In genomic region chr7:135170998-135171481, GRCh38 we compare ENCODE assay signal across 8 cellular contexts. TPM values are rescaled to one million over a fixed set of nuclear protein-coding genes. Genes with fewer than 3 reads are reported as not detected.
A peak's percentile ranks its signal among the peaks of the same experiment; 100 is the strongest.
DNase-seq lines count a peak whose midpoint lies in the region; ATAC-seq, FAIRE-seq and TF ChIP-seq lines count a peak whose summit lies in the region.
"Not testable (repeated sequence)": the region's sequence is repeated elsewhere in the genome, so short reads cannot be mapped to it uniquely, and the experiment has no call there.

No MANE protein-coding gene starts in this region.

- H3K4me3 Mint-ChIP-seq in activated CD4-positive, alpha-beta memory T cell treated with anti-CD3 and anti-CD28 coated beads, Interleukin-2, amount 10 ng/mL, durations not matched to agents 7 days and 5 days = peak overlapping the region; percentile 87

- peaks cover 29% of the 10 kb centered on the region for H3K36me3 ChIP-seq in HUES48 (ENCODE audit: control insufficient read depth, insufficient read depth, low read length)
- peaks cover 7 to 28% of the 10 kb centered on the region in 2 donors for H3K36me3 ChIP-seq in duodenal mucosa (ENCODE audit: control insufficient read depth in 1 of 2, insufficient read depth in 2 of 2, low read length in 2 of 2)
- H3K36me3 ChIP-seq in HepG2 (replicated peaks in 1 of 2; ENCODE audit: control insufficient read depth in 1 of 2, insufficient read depth in 2 of 2, low read length in 2 of 2) = peaks cover 4 to 35% of the 10 kb centered on the region in 2 experiments; a peak in 4 of 5 replicates

- FAIRE-seq in HepG2 (lab: Jason Lieb, UNC) = not testable (repeated sequence)

- not testable (repeated sequence) for TF ChIP-seq POLR2A in HepG2 (IDR thresholded peaks at IDR 0.05; ENCODE audit: insufficient read depth in 1 of 2, low read depth in 2 of 2, low read length in 2 of 2)

- peaks cover 62% of the 10 kb centered on the region for H3K79me2 ChIP-seq in HepG2 (ENCODE audit: insufficient read depth, low read length)

- 1% methylated on average over 12 of the region's 12 CpGs for WGBS in HepG2 (ENCODE audit: low lambda C conversion rate)

- POLR2A ChIA-PET in AG04449 (lab: Yijun Ruan, JAX) (interaction anchor here (0.7 to 1.2 kb wide), 4 partner anchors 10 to 481 kb away, joined by 3 read pairs; partner anchors contain the start of gene AGBL3), HepG2 (lab: Yijun Ruan, JAX) (interaction anchor here (0.7 to 4.4 kb wide), 19 partner anchors 9 to 525 kb away, joined by 3 to 30 read pairs (median 5); partner anchors contain the start of genes AGBL3, BPGM, TMEM140 and WDR91)
- POLR2A ChIA-PET in activated CD4-positive, alpha-beta memory T cell treated with anti-CD3 and anti-CD28 coated beads, Interleukin-2, amount 10 ng/mL, durations not matched to agents 7 days and 5 days (lab: Charles Lee) = interaction anchor here (0.8 to 9.1 kb wide), 12 partner anchors 12 to 540 kb away, joined by 3 to 181 read pairs (median 5); partner anchors contain the start of genes AGBL3, BPGM, NUP205 and TMEM140

- H2AFZ ChIP-seq in HepG2 (ENCODE audit: low read length) = not testable (repeated sequence)

- not testable (repeated sequence) for H3K27me3 ChIP-seq in HUES48 (ENCODE audit: control insufficient read depth, insufficient read depth, low read length); duodenal mucosa (ENCODE audit: control insufficient read depth in 1 of 2, insufficient read depth in 2 of 2, low read length in 2 of 2); HepG2 (ENCODE audit: control insufficient read depth in 1 of 2, insufficient read depth in 2 of 2, low read length in 2 of 2)

- not testable (repeated sequence) for TF ChIP-seq CTCF in AG04449 (IDR thresholded peaks at IDR 0.05; ENCODE audit: insufficient read depth, low read length, missing control alignments); HepG2 (CRISPR knock-in tag; IDR thresholded peaks at IDR 0.05)

- peak overlapping the region; percentile 99 for H3K27ac ChIP-seq in HUES48 (ENCODE audit: low read depth, low read length)
- H3K27ac ChIP-seq in duodenal mucosa (ENCODE audit: low read depth, low read length) = peak overlapping the region; percentile 91
- H3K27ac ChIP-seq in HepG2 (ENCODE audit: extremely low read length, insufficient read depth, low read length) = peak overlapping the region; percentile 87

- DNase-seq in AG04449 (ENCODE audit: low read depth, low spot score); HepG2 (ENCODE audit: low spot score); skeletal muscle cell (ENCODE audit: low read depth): not testable (repeated sequence)
- peak; percentile 15 for DNase-seq in activated CD4-positive, alpha-beta memory T cell treated with anti-CD3 and anti-CD28 coated beads, Interleukin-2, amount 10 ng/mL, durations not matched to agents 7 days and 5 days

- not testable (repeated sequence) for H3K27me3 Mint-ChIP-seq in activated CD4-positive, alpha-beta memory T cell treated with anti-CD3 and anti-CD28 coated beads, Interleukin-2, amount 10 ng/mL, durations not matched to agents 7 days and 5 days

- H3K9me3 ChIP-seq in HUES48 (ENCODE audit: control insufficient read depth, insufficient read depth, low read length); duodenal mucosa (ENCODE audit: control insufficient read depth in 1 of 2, low read length in 2 of 2); HepG2 (ENCODE audit: low read length): not testable (repeated sequence)

- in situ Hi-C loops in HepG2 (cut with HindIII; ENCODE audit: extremely low pct_ligation_motif_present, low pct_unique_long_range_greater_than_20kb) = not testable (repeated sequence)

- peak overlapping the region; percentile 73 for H3K4me3 ChIP-seq in AG04449 (ENCODE audit: low read depth, low read length)
- peak overlapping the region; percentile 89 for H3K4me3 ChIP-seq in HUES48 (ENCODE audit: low read depth, low read length)
- peak overlapping the region; percentile 78 to 80 for H3K4me3 ChIP-seq in duodenal mucosa (ENCODE audit: low read depth in 1 of 2, low read length in 2 of 2)
- H3K4me3 ChIP-seq in HepG2 (replicated peaks in 1 of 3; ENCODE audit: insufficient read depth in 1 of 3, low read depth in 2 of 3, low read length in 3 of 3) = peak overlapping the region; percentile 70 to 97 (median 95)
- peak overlapping the region; percentile 86 for H3K4me3 ChIP-seq in skeletal muscle cell (ENCODE audit: low read depth, low read length)

- peak overlapping the region; percentile 93; the same call in 1 of the 2 replicates for H3K9ac ChIP-seq in HUES48 (ENCODE audit: low read depth, low read length)
- peak overlapping the region; percentile 57 to 84 for H3K9ac ChIP-seq in duodenal mucosa (ENCODE audit: low read depth in 1 of 2, low read length in 2 of 2)
- H3K9ac ChIP-seq in HepG2 (ENCODE audit: insufficient read depth, low read depth, low read length) = peak overlapping the region; percentile 92

- ATAC-seq in GM19023 (IDR thresholded peaks at IDR 0.05; ENCODE audit: unreplicated experiment) (peak; percentile 24), HG02642 (IDR thresholded peaks at IDR 0.05; ENCODE audit: poor library complexity, unreplicated experiment) (peak; percentile 27), HepG2 (peak; percentile 11)

- not testable (repeated sequence) for TF ChIP-seq EP300 in HepG2 (IDR thresholded peaks at IDR 0.05; ENCODE audit: low read depth in 2 of 2, low read length in 2 of 2); HepG2 (CRISPR knock-in tag; IDR thresholded peaks at IDR 0.05; ENCODE audit: borderline replicate concordance)

- H3K27ac Mint-ChIP-seq in activated CD4-positive, alpha-beta memory T cell treated with anti-CD3 and anti-CD28 coated beads, Interleukin-2, amount 10 ng/mL, durations not matched to agents 7 days and 5 days = peak overlapping the region; percentile 81

- not testable (repeated sequence) for BruUV-seq in HepG2 (replicated peaks; lab: Mats Ljungman, UMichigan)

- H3K36me3 Mint-ChIP-seq in activated CD4-positive, alpha-beta memory T cell treated with anti-CD3 and anti-CD28 coated beads, Interleukin-2, amount 10 ng/mL, durations not matched to agents 7 days and 5 days (ENCODE audit: low read depth) = peaks cover 37% of the 10 kb centered on the region

- not testable (repeated sequence) for H3K9me3 Mint-ChIP-seq in activated CD4-positive, alpha-beta memory T cell treated with anti-CD3 and anti-CD28 coated beads, Interleukin-2, amount 10 ng/mL, durations not matched to agents 7 days and 5 days

- peak overlapping the region; percentile 87 for H3K4me2 ChIP-seq in HepG2 (ENCODE audit: low read depth, low read length)

- intact Hi-C loops in HepG2 (cut with micrococcal nuclease; ENCODE audit: unreplicated experiment) = loop anchor here (2.0 to 5.0 kb wide), 3 partner anchors 16 to 279 kb away; partner anchors contain the start of gene AGBL3

- TF ChIP-seq RAD21 in HepG2 (CRISPR knock-in tag; IDR thresholded peaks at IDR 0.05) = not testable (repeated sequence)

- CTCF ChIA-PET in AG04449 (lab: Yijun Ruan, JAX) = interaction anchor here (1.1 to 3.3 kb wide), 15 partner anchors 9 to 542 kb away, joined by 3 to 29 read pairs (median 5); partner anchors contain the start of genes AGBL3 and WDR91
- CTCF ChIA-PET in activated CD4-positive, alpha-beta memory T cell treated with anti-CD3 and anti-CD28 coated beads, Interleukin-2, amount 10 ng/mL, durations not matched to agents 7 days and 5 days (lab: Charles Lee) = interaction anchor here (0.7 to 5.0 kb wide), 17 partner anchors 8 to 1056 kb away, joined by 3 to 88 read pairs (median 4); partner anchors contain the start of genes AGBL3, BPGM, TMEM140 and WDR91
- CTCF ChIA-PET in HepG2 (lab: Yijun Ruan, JAX; ENCODE audit: low intra/inter-chr PET ratio, low total read pairs) = interaction anchor here (1.3 to 2.4 kb wide), 2 partner anchors 184 to 538 kb away, joined by 3 to 11 read pairs; partner anchors contain the start of gene AGBL3

- H4K20me1 ChIP-seq in HepG2 (ENCODE audit: insufficient read depth, low read length) = not testable (repeated sequence)

- H3K4me1 ChIP-seq in HUES48 (ENCODE audit: control insufficient read depth, insufficient read depth, low read length) (peaks cover 15% of the 10 kb centered on the region), duodenal mucosa (ENCODE audit: control insufficient read depth in 1 of 2, insufficient read depth in 2 of 2, low read length in 2 of 2) (peaks cover 12 to 43% of the 10 kb centered on the region in 2 donors), HepG2 (ENCODE audit: insufficient read depth, low read length) (peaks cover 53% of the 10 kb centered on the region)

- H3K4me1 Mint-ChIP-seq in activated CD4-positive, alpha-beta memory T cell treated with anti-CD3 and anti-CD28 coated beads, Interleukin-2, amount 10 ng/mL, durations not matched to agents 7 days and 5 days = peaks cover 47% of the 10 kb centered on the region

RNA-seq across cellular contexts. Expression of gene CYREN, which starts 0.5 kb away (rescaled TPM):
- 10 to 100 TPM; 32.0 to 32.1 TPM for total RNA-seq in activated CD4-positive, alpha-beta memory T cell treated with anti-CD3 and anti-CD28 coated beads, Interleukin-2, amount 10 ng/mL, durations not matched to agents 7 days and 5 days
- 60.7 and 68.6 TPM in 2 replicates for total RNA-seq in HepG2 (2016; rRNA removed; fragmentation: Illumina TruSeq; extraction: Trizol)
- total RNA-seq in HepG2 (2016; cell fraction: cytosol; rRNA removed; fragmentation: Illumina TruSeq; extraction: Trizol; ENCODE audit: low read depth) = 24.2 and 27.7 TPM in 2 replicates
- total RNA-seq in HepG2 (2016; cell fraction: insoluble cytoplasmic fraction; rRNA removed; fragmentation: Illumina TruSeq; extraction: Trizol) = 58.8 and 66.8 TPM in 2 replicates
- total RNA-seq in HepG2 (2016; cell fraction: membrane; rRNA removed; fragmentation: Illumina TruSeq; extraction: Trizol) = 48.2 and 58.3 TPM in 2 replicates
- 42.2 and 46.2 TPM in 2 replicates for total RNA-seq in HepG2 (2016; cell fraction: nucleus; rRNA removed; fragmentation: Illumina TruSeq; extraction: Trizol)
- polyA plus RNA-seq in HepG2 (2011; rRNA removed) = 19.3 and 20.7 TPM in 2 replicates
- polyA plus RNA-seq in HepG2 (2011; cell fraction: cytosol; rRNA removed) = 19.8 and 20.9 TPM in 2 replicates
- polyA plus RNA-seq in HepG2 (2011; cell fraction: nucleus; rRNA removed) = 15.6 and 18.8 TPM in 2 replicates
- 44.5 and 69.6 TPM in 2 replicates for polyA plus RNA-seq in HepG2 (2012)
- 13.5 and 22.0 TPM in 2 replicates for polyA plus RNA-seq in HepG2 (2016; cell fraction: cytosol; fragmentation: Illumina TruSeq; extraction: Trizol; ENCODE audit: low read depth)
- polyA plus RNA-seq in HepG2 (2016; cell fraction: insoluble cytoplasmic fraction; fragmentation: Illumina TruSeq; extraction: Trizol; ENCODE audit: low read depth) = 62.6 and 67.4 TPM in 2 replicates
- 31.2 and 44.6 TPM in 2 replicates for polyA plus RNA-seq in HepG2 (2016; cell fraction: membrane; fragmentation: Illumina TruSeq; extraction: Trizol; ENCODE audit: low read depth)
- 46.9 and 49.8 TPM in 2 replicates for polyA plus RNA-seq in HepG2 (2016; cell fraction: nucleus; fragmentation: Illumina TruSeq; extraction: Trizol; ENCODE audit: insufficient read depth, low read depth)
- 24.4 and 62.5 TPM in 2 replicates for polyA minus RNA-seq in HepG2 (2011; rRNA and poly(A)+ RNA removed; ENCODE audit: low replicate concordance)
- 8.6 and 12.1 TPM in 2 replicates for polyA minus RNA-seq in HepG2 (2011; cell fraction: cytosol; rRNA and poly(A)+ RNA removed)
- 20.6 and 24.7 TPM in 2 replicates for polyA minus RNA-seq in HepG2 (2011; cell fraction: nucleus; rRNA and poly(A)+ RNA removed)

RNA-seq across cellular contexts. Expression of gene TMEM140, which starts 23.2 kb away (rescaled TPM):
- total RNA-seq in activated CD4-positive, alpha-beta memory T cell treated with anti-CD3 and anti-CD28 coated beads, Interleukin-2, amount 10 ng/mL, durations not matched to agents 7 days and 5 days = 10 to 100 TPM; 36.5 to 37.1 TPM
- 5.6 and 9.2 TPM in 2 replicates for total RNA-seq in HepG2 (2016; rRNA removed; fragmentation: Illumina TruSeq; extraction: Trizol)
- total RNA-seq in HepG2 (2016; cell fraction: cytosol; rRNA removed; fragmentation: Illumina TruSeq; extraction: Trizol; ENCODE audit: low read depth) = 1.1 and 1.5 TPM in 2 replicates
- total RNA-seq in HepG2 (2016; cell fraction: insoluble cytoplasmic fraction; rRNA removed; fragmentation: Illumina TruSeq; extraction: Trizol) = 6.3 and 8.9 TPM in 2 replicates
- total RNA-seq in HepG2 (2016; cell fraction: membrane; rRNA removed; fragmentation: Illumina TruSeq; extraction: Trizol) = 2.6 and 3.2 TPM in 2 replicates
- total RNA-seq in HepG2 (2016; cell fraction: nucleus; rRNA removed; fragmentation: Illumina TruSeq; extraction: Trizol) = 7.9 and 10.4 TPM in 2 replicates
- 21.7 and 35.7 TPM in 2 replicates for polyA plus RNA-seq in HepG2 (2011; rRNA removed)
- 24.2 and 35.4 TPM in 2 replicates for polyA plus RNA-seq in HepG2 (2011; cell fraction: cytosol; rRNA removed)
- 17.7 and 30.5 TPM in 2 replicates for polyA plus RNA-seq in HepG2 (2011; cell fraction: nucleus; rRNA removed)
- 45.3 and 74.1 TPM in 2 replicates for polyA plus RNA-seq in HepG2 (2012)
- polyA plus RNA-seq in HepG2 (2016; cell fraction: cytosol; fragmentation: Illumina TruSeq; extraction: Trizol; ENCODE audit: low read depth) = 1.1 TPM in 2 replicates
- polyA plus RNA-seq in HepG2 (2016; cell fraction: insoluble cytoplasmic fraction; fragmentation: Illumina TruSeq; extraction: Trizol; ENCODE audit: low read depth) = 5.3 and 6.1 TPM in 2 replicates
- 2.1 and 2.2 TPM in 2 replicates for polyA plus RNA-seq in HepG2 (2016; cell fraction: membrane; fragmentation: Illumina TruSeq; extraction: Trizol; ENCODE audit: low read depth)
- polyA plus RNA-seq in HepG2 (2016; cell fraction: nucleus; fragmentation: Illumina TruSeq; extraction: Trizol; ENCODE audit: insufficient read depth, low read depth) = 7.8 and 11.6 TPM in 2 replicates
- 0.26 and 39.0 TPM in 2 replicates for polyA minus RNA-seq in HepG2 (2011; rRNA and poly(A)+ RNA removed; ENCODE audit: low replicate concordance)
- 15.9 and 32.1 TPM in 2 replicates for polyA minus RNA-seq in HepG2 (2011; cell fraction: cytosol; rRNA and poly(A)+ RNA removed)
- 41.2 and 55.0 TPM in 2 replicates for polyA minus RNA-seq in HepG2 (2011; cell fraction: nucleus; rRNA and poly(A)+ RNA removed)

RNA-seq across cellular contexts. Expression of gene WDR91, which starts 40.3 kb away (rescaled TPM):
- total RNA-seq in activated CD4-positive, alpha-beta memory T cell treated with anti-CD3 and anti-CD28 coated beads, Interleukin-2, amount 10 ng/mL, durations not matched to agents 7 days and 5 days = 10 to 100 TPM; 10.7 to 11.6 TPM
- 10.0 and 12.1 TPM in 2 replicates for total RNA-seq in HepG2 (2016; rRNA removed; fragmentation: Illumina TruSeq; extraction: Trizol)
- 1.1 and 1.8 TPM in 2 replicates for total RNA-seq in HepG2 (2016; cell fraction: cytosol; rRNA removed; fragmentation: Illumina TruSeq; extraction: Trizol; ENCODE audit: low read depth)
- total RNA-seq in HepG2 (2016; cell fraction: insoluble cytoplasmic fraction; rRNA removed; fragmentation: Illumina TruSeq; extraction: Trizol) = 9.2 and 12.1 TPM in 2 replicates
- total RNA-seq in HepG2 (2016; cell fraction: membrane; rRNA removed; fragmentation: Illumina TruSeq; extraction: Trizol) = 1.5 and 2.3 TPM in 2 replicates
- total RNA-seq in HepG2 (2016; cell fraction: nucleus; rRNA removed; fragmentation: Illumina TruSeq; extraction: Trizol) = 11.3 and 14.5 TPM in 2 replicates
- 11.6 and 13.7 TPM in 2 replicates for polyA plus RNA-seq in HepG2 (2011; rRNA removed)
- 7.2 and 8.6 TPM in 2 replicates for polyA plus RNA-seq in HepG2 (2011; cell fraction: cytosol; rRNA removed)
- 43.9 and 51.3 TPM in 2 replicates for polyA plus RNA-seq in HepG2 (2011; cell fraction: nucleus; rRNA removed)
- 5.7 and 6.1 TPM in 2 replicates for polyA plus RNA-seq in HepG2 (2012)
- polyA plus RNA-seq in HepG2 (2016; cell fraction: cytosol; fragmentation: Illumina TruSeq; extraction: Trizol; ENCODE audit: low read depth) = 0.26 and 0.31 TPM in 2 replicates
- 10.7 and 11.4 TPM in 2 replicates for polyA plus RNA-seq in HepG2 (2016; cell fraction: insoluble cytoplasmic fraction; fragmentation: Illumina TruSeq; extraction: Trizol; ENCODE audit: low read depth)
- polyA plus RNA-seq in HepG2 (2016; cell fraction: membrane; fragmentation: Illumina TruSeq; extraction: Trizol; ENCODE audit: low read depth) = 0.56 and 0.65 TPM in 2 replicates
- 21.1 and 22.2 TPM in 2 replicates for polyA plus RNA-seq in HepG2 (2016; cell fraction: nucleus; fragmentation: Illumina TruSeq; extraction: Trizol; ENCODE audit: insufficient read depth, low read depth)
- 8.2 and 19.7 TPM in 2 replicates for polyA minus RNA-seq in HepG2 (2011; rRNA and poly(A)+ RNA removed; ENCODE audit: low replicate concordance)
- polyA minus RNA-seq in HepG2 (2011; cell fraction: cytosol; rRNA and poly(A)+ RNA removed) = 5.3 and 8.8 TPM in 2 replicates
- 12.6 and 17.4 TPM in 2 replicates for polyA minus RNA-seq in HepG2 (2011; cell fraction: nucleus; rRNA and poly(A)+ RNA removed)
